9 cellular contexts compared by ENCODE assay signal in genomic region chr4:7857238-7857701, GRCh38.
A peak's percentile ranks its signal among the peaks of the same experiment; 100 is the strongest.
DNase-seq lines count a peak whose midpoint lies in the region; ATAC-seq and TF ChIP-seq lines count a peak whose summit lies in the region.
"Had no signal": no experiment of that assay in that cellular context is flagged by ENCODE, and none has a peak within 500 bp of the region (broad histone marks: within the 10 kb centered on the region; RNA-seq: fewer than 3 reads in every experiment).

No MANE protein-coding gene starts in this region.

- H3K4me3 ChIP-seq in right atrium auricular region (no peak overlapping the region), transverse colon (no peak overlapping the region), Karpas-422 (ENCODE audit: low read length) (no peak overlapping the region)

- WGBS in transverse colon (ENCODE audit: low coverage in 1 of 2), 2 donors, result 40 to 56% methylated on average over 5 to 8 of the region's 8 CpGs

- no peak for TF ChIP-seq POLR2A in transverse colon (IDR thresholded peaks at IDR 0.05)

- H3K4me2 ChIP-seq in Karpas-422 (ENCODE audit: low read depth, low read length, poor library complexity, severe bottlenecking), result no peak overlapping the region

- H3K4me1 ChIP-seq in right atrium auricular region, result peaks cover 0 to 33% of the 10 kb centered on the region in 2 donors
- peaks cover 0 to 28% (median 7%) of the 10 kb centered on the region in 4 donors for H3K4me1 ChIP-seq in transverse colon
- no peaks in the 10 kb centered on the region for H3K4me1 ChIP-seq in Karpas-422 (ENCODE audit: low read length)

- H3K9ac ChIP-seq in Karpas-422 (ENCODE audit: low read length), result no peak overlapping the region

- H3K9me2 ChIP-seq in Karpas-422 (replicated peaks; ENCODE audit: insufficient read depth, low read length), result no peaks in the 10 kb centered on the region

- no peak for DNase-seq in Right ventricle myocardium inferior (ENCODE audit: missing footprints)
- DNase-seq in cardiac septum (ENCODE audit: low spot score), result no peak
- DNase-seq in amniotic epithelial cell (ENCODE audit: low read depth), result peak; percentile 70
- DNase-seq in right atrium auricular region (ENCODE audit: low spot score), result no peak
- DNase-seq in transverse colon, result no peak
- no peak for DNase-seq in NCI-H2171 treated with DMSO at 0.1 percent for 48 hours (lab: John Stamatoyannopoulos, UW)
- DNase-seq in Karpas-422, result no peak
- DNase-seq in NCI-H2107 (lab: John Stamatoyannopoulos, UW), result no peak

- in situ Hi-C loops in transverse colon (cut with MboI; ENCODE audit: low pct_ligation_motif_present in 1 of 4, low pct_unique_long_range_greater_than_20kb in 1 of 4, low sequenced_read_pairs in 3 of 4), result no loop called here

- H3K27ac ChIP-seq in right atrium auricular region, result peak overlapping the region; percentile 36 to 61
- peak overlapping the region; percentile 42 to 68 (median 67) for H3K27ac ChIP-seq in transverse colon
- H3K27ac ChIP-seq in Karpas-422 (ENCODE audit: low read length), result no peak overlapping the region

- no peaks in the 10 kb centered on the region for H3K79me2 ChIP-seq in Karpas-422 (ENCODE audit: low read length)

- intact Hi-C loops in Right ventricle myocardium inferior (cut with DNase I) (no loop called here), cardiac septum (cut with DNase I) (loop anchor here (5.0 kb wide), 1 partner anchor 95 kb away; no protein-coding TSS in a partner anchor), transverse colon (cut with DNase I; ENCODE audit: low total_unique reads) (no loop called here)

- no peaks in the 10 kb centered on the region for H4K20me1 ChIP-seq in Karpas-422 (ENCODE audit: insufficient read depth, low read depth, low read length)

- H3K9me3 ChIP-seq in right atrium auricular region (no peaks in the 10 kb centered on the region), transverse colon (no peaks in the 10 kb centered on the region), Karpas-422 (ENCODE audit: low read length) (no peaks in the 10 kb centered on the region)

- H3K27me3 ChIP-seq in right atrium auricular region (no peaks in the 10 kb centered on the region), transverse colon (no peaks in the 10 kb centered on the region), Karpas-422 (ENCODE audit: low read length) (no peaks in the 10 kb centered on the region)
- H3K27me3 ChIP-seq: dorsolateral prefrontal cortex had no signal

- TF ChIP-seq CTCF in right atrium auricular region (IDR thresholded peaks at IDR 0.05) (no peak), transverse colon (IDR thresholded peaks at IDR 0.05) (no peak)

- peak; percentile 74 for ATAC-seq in Right ventricle myocardium inferior

- H2AFZ ChIP-seq in Karpas-422 (ENCODE audit: low read length), result no peak overlapping the region

- no peak for TF ChIP-seq EP300 in transverse colon (IDR thresholded peaks at IDR 0.05; ENCODE audit: low read depth)

- H3K36me3 ChIP-seq in right atrium auricular region (peaks cover 22% of the 10 kb centered on the region), transverse colon (no peaks in the 10 kb centered on the region), Karpas-422 (ENCODE audit: insufficient read depth, low read length) (no peaks in the 10 kb centered on the region)
